ENCODE assay signal across 17 cellular contexts in the genomic region with DNA sequence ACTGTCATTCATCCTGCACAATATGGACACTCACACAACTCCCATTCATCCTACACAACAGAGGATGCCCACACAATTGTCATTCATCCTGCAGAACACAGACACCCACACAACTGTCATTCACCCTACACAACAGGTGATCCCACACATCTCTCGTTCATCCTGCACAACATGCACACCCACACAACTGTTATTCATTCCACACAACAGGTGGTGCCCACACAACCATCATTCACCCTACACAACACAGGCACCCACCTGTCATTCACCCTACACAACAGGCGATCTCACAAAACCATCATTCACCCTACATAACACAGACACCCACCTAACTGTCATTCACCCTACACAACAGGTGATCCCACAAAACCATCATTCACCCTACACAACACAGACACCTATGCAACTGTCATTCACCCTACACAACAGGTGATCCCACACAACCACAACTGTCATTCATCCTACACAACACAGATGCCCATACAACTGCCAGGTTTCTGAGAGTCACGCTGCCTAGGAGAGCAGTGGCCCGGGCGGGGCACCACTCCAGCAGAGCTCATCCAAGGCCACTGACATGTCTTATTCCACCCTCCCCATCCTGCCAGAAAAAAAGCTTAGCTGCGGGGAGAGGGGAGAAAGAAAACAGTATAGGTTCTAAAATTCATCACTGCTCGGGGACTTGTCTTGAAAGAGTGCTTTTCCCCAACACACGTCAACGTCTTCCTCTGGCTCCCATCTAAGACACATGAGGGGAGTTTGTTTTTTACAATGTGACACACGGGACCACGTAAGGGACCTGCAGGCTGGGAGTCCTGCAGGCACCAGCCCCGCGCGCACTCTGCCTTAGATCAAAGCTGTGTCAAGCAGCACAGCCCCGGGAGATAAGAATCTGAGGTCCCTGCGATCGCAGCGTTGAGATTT. TPM values are rescaled to one million over a fixed set of nuclear protein-coding genes. Genes with fewer than 3 reads are reported as not detected.
DNase-seq lines count a peak whose midpoint lies in the region; ATAC-seq and TF ChIP-seq lines count a peak whose summit lies in the region.
"Had no signal": no experiment of that assay in that cellular context is flagged by ENCODE, and none has a peak within 500 bp of the region (broad histone marks: within the 10 kb centered on the region; RNA-seq: fewer than 3 reads in every experiment).

No MANE protein-coding gene starts in this region.

- H3K9me2 ChIP-seq in hepatocyte (replicated peaks; ENCODE audit: insufficient read depth): no peaks in the 10 kb centered on the region

- no peak overlapping the region for H2AK5ac ChIP-seq in IMR-90 (ENCODE audit: low read depth, low read length)

- H3K4me3 Mint-ChIP-seq in activated CD4-positive, alpha-beta memory T cell treated with anti-CD3 and anti-CD28 coated beads, Interleukin-2, amount 10 ng/mL, durations not matched to agents 7 days and 5 days: no peak overlapping the region

- H4K5ac ChIP-seq in IMR-90 (ENCODE audit: low read depth, low read length): no peak overlapping the region

- TF ChIP-seq CTCF in IMR-90 (conservative IDR thresholded peaks at IDR 0.05; ENCODE audit: low read depth, low read length): no peak
- TF ChIP-seq CTCF in hepatocyte (IDR thresholded peaks at IDR 0.05; ENCODE audit: poor library complexity): no peak

- no peak for TF ChIP-seq POLR2A in IMR-90 (IDR thresholded peaks at IDR 0.05; ENCODE audit: low read depth, low read length)

- H3K4me3 ChIP-seq in BLaER1 (no peak overlapping the region), IMR-90 (ENCODE audit: insufficient read depth, low read depth, low read length) (no peak overlapping the region), hepatocyte (no peak overlapping the region)

- no peak overlapping the region for H2BK5ac ChIP-seq in IMR-90 (ENCODE audit: low read depth, low read length, poor library complexity, severe bottlenecking)

- no peaks in the 10 kb centered on the region for H3K9me3 ChIP-seq in BLaER1
- H3K9me3 ChIP-seq in IMR-90 (ENCODE audit: control insufficient read depth, insufficient read depth, low read length): no peaks in the 10 kb centered on the region
- no peaks in the 10 kb centered on the region for H3K9me3 ChIP-seq in hepatocyte (ENCODE audit: low read depth)

- no peak overlapping the region for H3K27ac Mint-ChIP-seq in activated CD4-positive, alpha-beta memory T cell treated with anti-CD3 and anti-CD28 coated beads, Interleukin-2, amount 10 ng/mL, durations not matched to agents 7 days and 5 days

- H3K36me3 Mint-ChIP-seq in activated CD4-positive, alpha-beta memory T cell treated with anti-CD3 and anti-CD28 coated beads, Interleukin-2, amount 10 ng/mL, durations not matched to agents 7 days and 5 days (ENCODE audit: low read depth): peaks cover 20% of the 10 kb centered on the region

- no peak overlapping the region for H4K8ac ChIP-seq in IMR-90 (ENCODE audit: low read depth in 2 of 2, low read length in 2 of 2)

- H3K4ac ChIP-seq in IMR-90 (ENCODE audit: low read depth, low read length): no peak overlapping the region

- in situ Hi-C loops in IMR-90 (cut with MboI; ENCODE audit: low sequenced_read_pairs): no loop called here

- WGBS in IMR-90 (ENCODE audit: extremely low coverage in 2 of 2, insufficient read length in 1 of 2), 2 experiments: 100% methylated on average over 2 of the region's 18 CpGs; no CpG with 5 or more reads in 1 of the 2 experiments
- 56% methylated on average over 18 of the region's 18 CpGs for whole genome bisulfite sequencing in hepatocyte (ENCODE audit: low lambda C conversion rate, missing lambda C conversion rate)

- H2BK15ac ChIP-seq in IMR-90 (ENCODE audit: low read depth, low read length): no peak overlapping the region

- no peak for DNase-seq in IMR-90
- peak; percentile 80 for DNase-seq in activated CD4-positive, alpha-beta memory T cell treated with anti-CD3 and anti-CD28 coated beads, Interleukin-2, amount 10 ng/mL, durations not matched to agents 7 days and 5 days
- peak; percentile 3 for DNase-seq in hepatocyte (ENCODE audit: low spot score)
- DNase-seq in ureter (ENCODE audit: low spot score): no peak
- DNase-seq: HCEC 1CT, hippocampal formation, mammary epithelial cell, NCI-H2227 treated with DMSO at 0.1 percent for 48 hours, retina, trophoblast cell, WERI-Rb-1 had no signal

- H2BK120ac ChIP-seq in IMR-90 (ENCODE audit: low read depth, low read length): no peak overlapping the region

- dilution Hi-C loops in IMR-90 (cut with HindIII; ENCODE audit: low sequenced_read_pairs, unreplicated experiment): no loop called here

- H3K4me2 ChIP-seq in BLaER1: peak overlapping the region; percentile 82
- H3K4me2 ChIP-seq in IMR-90 (ENCODE audit: low read depth, low read length): no peak overlapping the region
- H3K4me2 ChIP-seq in hepatocyte: no peak overlapping the region

- peak overlapping the region; percentile 60; the same call in 1 of the 2 replicates for H3K14ac ChIP-seq in IMR-90 (replicated peaks; ENCODE audit: low read depth, low read length)

- H4K91ac ChIP-seq in IMR-90 (ENCODE audit: insufficient read depth, low read depth, low read length): no peak overlapping the region

- H3K9me1 ChIP-seq in IMR-90 (ENCODE audit: insufficient read depth, low read length): peaks cover 12% of the 10 kb centered on the region

- POLR2A ChIA-PET in IMR-90 (lab: Charles Lee; ENCODE audit: unreplicated experiment): no interaction called here
- POLR2A ChIA-PET in activated CD4-positive, alpha-beta memory T cell treated with anti-CD3 and anti-CD28 coated beads, Interleukin-2, amount 10 ng/mL, durations not matched to agents 7 days and 5 days (lab: Charles Lee): interaction anchor here (0.8 to 34.9 kb wide), 13 partner anchors 11 to 298 kb away, joined by 3 to 3221 read pairs (median 9); a partner anchor contains a TSS

- no peak overlapping the region for H2AFZ ChIP-seq in IMR-90 (replicated peaks; ENCODE audit: low read length, poor library complexity)
- no peak overlapping the region for H2AFZ ChIP-seq in hepatocyte

- ATAC-seq in IMR-90 (ENCODE audit: low read depth) (no peak), HG03378 (IDR thresholded peaks at IDR 0.05; ENCODE audit: unreplicated experiment) (no peak), GM19328 (IDR thresholded peaks at IDR 0.05; ENCODE audit: unreplicated experiment) (no peak), GM18907 (IDR thresholded peaks at IDR 0.05; ENCODE audit: unreplicated experiment) (no peak)
- ATAC-seq: Panc1 had no signal

- H2BK20ac ChIP-seq in IMR-90 (ENCODE audit: low read depth, low read length): no peak overlapping the region

- H3K79me1 ChIP-seq in IMR-90 (ENCODE audit: low read depth in 1 of 2, low read length in 2 of 2): peaks cover 7 to 17% of the 10 kb centered on the region in 2 experiments; a peak in 2 of 4 replicates

- no peak overlapping the region for H2AK9ac ChIP-seq in IMR-90 (replicated peaks; ENCODE audit: low read depth, low read length, poor library complexity)

- no peak overlapping the region for H3K18ac ChIP-seq in IMR-90 (ENCODE audit: low read depth, low read length)

- H3K27me3 ChIP-seq in BLaER1 (peaks cover 26% of the 10 kb centered on the region), IMR-90 (ENCODE audit: control insufficient read depth, insufficient read depth, low read length) (no peaks in the 10 kb centered on the region), hepatocyte (no peaks in the 10 kb centered on the region)

- H3K4me1 ChIP-seq in BLaER1 (peaks cover 99% of the 10 kb centered on the region), IMR-90 (ENCODE audit: control insufficient read depth, insufficient read depth, low read length) (peaks cover 6% of the 10 kb centered on the region; the same call in 1 of the 2 replicates), hepatocyte (ENCODE audit: insufficient read depth) (no peaks in the 10 kb centered on the region)

- H3K9ac ChIP-seq in BLaER1: no peak overlapping the region
- no peak overlapping the region for H3K9ac ChIP-seq in IMR-90 (ENCODE audit: low read depth, low read length)

- CTCF ChIA-PET in IMR-90 (lab: Yijun Ruan, JAX): no interaction called here
- CTCF ChIA-PET in activated CD4-positive, alpha-beta memory T cell treated with anti-CD3 and anti-CD28 coated beads, Interleukin-2, amount 10 ng/mL, durations not matched to agents 7 days and 5 days (lab: Charles Lee): interaction anchor here (1.0 to 7.1 kb wide), 9 partner anchors 14 to 121 kb away, joined by 4 to 109 read pairs (median 7); a partner anchor contains a TSS

- no peak overlapping the region for H3K56ac ChIP-seq in IMR-90 (ENCODE audit: extremely low read depth, insufficient read depth, low read length)

- no peak overlapping the region for H3K23ac ChIP-seq in IMR-90 (ENCODE audit: low read depth, low read length)

- no TSS peak for BruUV-seq in IMR-90 (replicated peaks; lab: Mats Ljungman, UMichigan)

- H3K36me3 ChIP-seq in BLaER1 (peaks cover 20% of the 10 kb centered on the region; the same call in 1 of the 2 replicates), IMR-90 (ENCODE audit: control insufficient read depth, insufficient read depth, low read length) (peaks cover 3% of the 10 kb centered on the region; the same call in 1 of the 2 replicates), hepatocyte (replicated peaks; ENCODE audit: insufficient read depth, low read depth) (no peaks in the 10 kb centered on the region)
- H3K36me3 ChIP-seq: WERI-Rb-1 had no signal

- H3K79me2 ChIP-seq in hepatocyte: no peaks in the 10 kb centered on the region

- H3K27me3 Mint-ChIP-seq in activated CD4-positive, alpha-beta memory T cell treated with anti-CD3 and anti-CD28 coated beads, Interleukin-2, amount 10 ng/mL, durations not matched to agents 7 days and 5 days: peaks cover 2% of the 10 kb centered on the region

- no peaks in the 10 kb centered on the region for H3K9me3 Mint-ChIP-seq in activated CD4-positive, alpha-beta memory T cell treated with anti-CD3 and anti-CD28 coated beads, Interleukin-2, amount 10 ng/mL, durations not matched to agents 7 days and 5 days

- peaks cover 35% of the 10 kb centered on the region for H3K4me1 Mint-ChIP-seq in activated CD4-positive, alpha-beta memory T cell treated with anti-CD3 and anti-CD28 coated beads, Interleukin-2, amount 10 ng/mL, durations not matched to agents 7 days and 5 days

- no peak overlapping the region for H3K27ac ChIP-seq in BLaER1
- no peak overlapping the region for H3K27ac ChIP-seq in IMR-90 (ENCODE audit: insufficient read depth, low read length)
- H3K27ac ChIP-seq in hepatocyte: no peak overlapping the region
- H3K27ac ChIP-seq: C4-2B, WERI-Rb-1 had no signal

- intact Hi-C loops in IMR-90 (cut with micrococcal nuclease): no loop called here

- no peak for TF ChIP-seq RAD21 in IMR-90 (IDR thresholded peaks at IDR 0.05; ENCODE audit: low read length)

- H4K20me1 ChIP-seq in BLaER1 (peaks cover 95% of the 10 kb centered on the region), IMR-90 (ENCODE audit: insufficient read depth, low read length) (0 out of 2 replicates have a peak, but pooled peaks cover 3% of the 10 kb centered on the region), hepatocyte (ENCODE audit: insufficient read depth, poor library complexity, severe bottlenecking) (no peaks in the 10 kb centered on the region)

RNA-seq across cellular contexts. Expression of a gene that starts 44.0 kb away (rescaled TPM):
- total RNA-seq in IMR-90 (2012; rRNA removed): 1.1 and 3.3 TPM in 2 replicates
- polyA plus RNA-seq in IMR-90 (2012; rRNA removed): 34.4 and 38.9 TPM in 2 replicates
- 49.1 and 78.5 TPM in 2 replicates for polyA plus RNA-seq in IMR-90 (2012; cell fraction: cytosol; rRNA removed)
- 129 and 171 TPM in 2 replicates for polyA plus RNA-seq in IMR-90 (2012; cell fraction: nucleus; rRNA removed; ENCODE audit: low replicate concordance)
- total RNA-seq in activated CD4-positive, alpha-beta memory T cell treated with anti-CD3 and anti-CD28 coated beads, Interleukin-2, amount 10 ng/mL, durations not matched to agents 7 days and 5 days: 100 to 1,000 TPM; 410 to 423 TPM
- total RNA-seq in hepatocyte: 3.0 and 4.5 TPM in 2 replicates
- polyA plus RNA-seq in hepatocyte: 27.7 and 40.9 TPM in 2 replicates
- total RNA-seq in ureter: 56.1 TPM

Comparison
In these comparisons a context has a peak if more than half of its experiments do, and no peak if none do; other contexts are left out.
1. DNase-seq: peak in activated CD4-positive, alpha-beta memory T cell treated with anti-CD3 and anti-CD28 coated beads, Interleukin-2, amount 10 ng/mL, durations not matched to agents 7 days and 5 days (single experiment) and hepatocyte (single experiment); none in IMR-90 (single experiment) and ureter (single experiment).
2. RNA of a gene that starts 44.0 kb away (total RNA-seq): 410 to 423 TPM in activated CD4-positive, alpha-beta memory T cell treated with anti-CD3 and anti-CD28 coated beads, Interleukin-2, amount 10 ng/mL, durations not matched to agents 7 days and 5 days and 56.1 TPM in ureter (single experiment); 3.0 to 4.5 TPM in hepatocyte and 1.1 to 3.3 TPM in IMR-90; every median in the first group is over 10 times any median in the second.